22 cellular contexts compared by ENCODE assay signal in genomic region chr17:61387011-61387410, GRCh38. TPM values are rescaled to one million over a fixed set of nuclear protein-coding genes. Genes with fewer than 3 reads are reported as not detected.
A peak's percentile ranks its signal among the peaks of the same experiment; 100 is the strongest.
DNase-seq lines count a peak whose midpoint lies in the region; ATAC-seq, FAIRE-seq and TF ChIP-seq lines count a peak whose summit lies in the region.
"Had no signal": no experiment of that assay in that cellular context is flagged by ENCODE, and none has a peak within 500 bp of the region (broad histone marks: within the 10 kb centered on the region; RNA-seq: fewer than 3 reads in every experiment).

No MANE protein-coding gene starts in this region.

- H3K4me3 ChIP-seq in HepG2 (replicated peaks in 1 of 3; ENCODE audit: insufficient read depth in 1 of 3, low read depth in 2 of 3, low read length in 3 of 3) (no peak overlapping the region), right lobe of liver (no peak overlapping the region), kidney (ENCODE audit: low read length in 2 of 2) (no peak overlapping the region), esophagus muscularis mucosa (no peak overlapping the region)
- H3K4me3 ChIP-seq: BLaER1, GM23248 had no signal

- H3K27me3 ChIP-seq in HepG2 (ENCODE audit: control insufficient read depth in 1 of 2, insufficient read depth in 2 of 2, low read length in 2 of 2) (no peaks in the 10 kb centered on the region), right lobe of liver (no peaks in the 10 kb centered on the region), esophagus muscularis mucosa (no peaks in the 10 kb centered on the region)
- H3K27me3 ChIP-seq: BLaER1 had no signal

- no peaks in the 10 kb centered on the region for H3K4me1 Mint-ChIP-seq in activated CD8-positive, alpha-beta T cell treated with anti-CD3 and anti-CD28 coated beads, Interleukin-2, amount 10 ng/mL, durations not matched to agents 7 days and 5 days (ENCODE audit: low read depth)

- POLR2A ChIA-PET in HepG2 (lab: Yijun Ruan, JAX), result no interaction called here
- POLR2A ChIA-PET in activated CD8-positive, alpha-beta T cell treated with anti-CD3 and anti-CD28 coated beads, Interleukin-2, amount 10 ng/mL, durations not matched to agents 7 days and 5 days (lab: Charles Lee), result no interaction called here

- no TSS peak for BruUV-seq in HepG2 (replicated peaks; lab: Mats Ljungman, UMichigan)

- H3K9me3 Mint-ChIP-seq in activated CD8-positive, alpha-beta T cell treated with anti-CD3 and anti-CD28 coated beads, Interleukin-2, amount 10 ng/mL, durations not matched to agents 7 days and 5 days (ENCODE audit: insufficient read depth), result no peaks in the 10 kb centered on the region
- H3K9me3 Mint-ChIP-seq: CD4-positive, alpha-beta memory T cell; IgD-negative memory B cell had no signal

- CTCF ChIA-PET in HepG2 (lab: Yijun Ruan, JAX; ENCODE audit: low intra/inter-chr PET ratio, low total read pairs), result no interaction called here
- CTCF ChIA-PET in activated CD8-positive, alpha-beta T cell treated with anti-CD3 and anti-CD28 coated beads, Interleukin-2, amount 10 ng/mL, durations not matched to agents 7 days and 5 days (lab: Charles Lee), result interaction anchor here (1.2 kb wide), 1 partner anchor 386 kb away, joined by 3 read pairs; no protein-coding TSS in a partner anchor

- FAIRE-seq in HepG2 (lab: Jason Lieb, UNC), result no peak
- no peak for FAIRE-seq in kidney (lab: Jason Lieb, UNC)
- FAIRE-seq: GM12892, GM18507, H54 had no signal

- in situ Hi-C loops in HepG2 (cut with HindIII; ENCODE audit: extremely low pct_ligation_motif_present, low pct_unique_long_range_greater_than_20kb), result no loop called here

- no peak overlapping the region for H3K4me3 Mint-ChIP-seq in activated CD8-positive, alpha-beta T cell treated with anti-CD3 and anti-CD28 coated beads, Interleukin-2, amount 10 ng/mL, durations not matched to agents 7 days and 5 days
- H3K4me3 Mint-ChIP-seq: CD14-positive monocyte; CD4-positive, alpha-beta memory T cell had no signal

- no peak overlapping the region for H3K27ac Mint-ChIP-seq in activated CD8-positive, alpha-beta T cell treated with anti-CD3 and anti-CD28 coated beads, Interleukin-2, amount 10 ng/mL, durations not matched to agents 7 days and 5 days
- H3K27ac Mint-ChIP-seq: CD4-positive, alpha-beta memory T cell; IgD-negative memory B cell had no signal

- H3K9ac ChIP-seq in HepG2 (ENCODE audit: insufficient read depth, low read depth, low read length), result no peak overlapping the region
- H3K9ac ChIP-seq in kidney (ENCODE audit: low read length in 2 of 2), result no peak overlapping the region
- H3K9ac ChIP-seq: BLaER1, GM23248 had no signal

- ATAC-seq in HepG2, result no peak
- ATAC-seq in right lobe of liver, result no peak
- ATAC-seq in sciatic nerve, result no peak
- ATAC-seq in activated CD8-positive, alpha-beta T cell treated with anti-CD3 and anti-CD28 coated beads, Interleukin-2, amount 10 ng/mL, durations not matched to agents 7 days and 5 days, result no peak
- ATAC-seq in GM18873 (IDR thresholded peaks at IDR 0.05; ENCODE audit: low FRiP score, unreplicated experiment), result no peak

- H3K79me2 ChIP-seq in HepG2 (ENCODE audit: insufficient read depth, low read length), result no peaks in the 10 kb centered on the region

- no peak overlapping the region for H3K4me2 ChIP-seq in HepG2 (ENCODE audit: low read depth, low read length)
- H3K4me2 ChIP-seq: BLaER1 had no signal

- 98% methylated on average over 8 of the region's 8 CpGs for WGBS in HepG2 (ENCODE audit: low lambda C conversion rate)
- 90% methylated on average over 5 of the region's 8 CpGs for WGBS in right lobe of liver (ENCODE audit: insufficient coverage, low coverage, low lambda C conversion rate, missing lambda C conversion rate)
- WGBS in esophagus muscularis mucosa, result 97% methylated on average over 8 of the region's 8 CpGs

- DNase-seq in HepG2 (ENCODE audit: low spot score) (no peak), right lobe of liver (no peak), kidney (peak; percentile 56), sciatic nerve (ENCODE audit: low spot score) (peak; percentile 45), esophagus muscularis mucosa (ENCODE audit: extremely low spot score) (no peak)
- DNase-seq in activated CD8-positive, alpha-beta T cell treated with anti-CD3 and anti-CD28 coated beads, Interleukin-2, amount 10 ng/mL, durations not matched to agents 7 days and 5 days, result no peak
- DNase-seq: 8988T; CD4-positive, alpha-beta memory T cell; DMS153; DMS79; GDM1; GM23248; HCEC 1CT had no signal

- H3K27me3 Mint-ChIP-seq in activated CD8-positive, alpha-beta T cell treated with anti-CD3 and anti-CD28 coated beads, Interleukin-2, amount 10 ng/mL, durations not matched to agents 7 days and 5 days (ENCODE audit: low read depth), result no peaks in the 10 kb centered on the region

- no peak overlapping the region for H2AFZ ChIP-seq in HepG2 (ENCODE audit: low read length)
- H2AFZ ChIP-seq: GM23248 had no signal

- H4K20me1 ChIP-seq in HepG2 (ENCODE audit: insufficient read depth, low read length), result no peaks in the 10 kb centered on the region

- H3K36me3 Mint-ChIP-seq in activated CD8-positive, alpha-beta T cell treated with anti-CD3 and anti-CD28 coated beads, Interleukin-2, amount 10 ng/mL, durations not matched to agents 7 days and 5 days (ENCODE audit: low read depth), result no peaks in the 10 kb centered on the region

- TF ChIP-seq CTCF in HepG2 (CRISPR knock-in tag; IDR thresholded peaks at IDR 0.05) (no peak), right lobe of liver (IDR thresholded peaks at IDR 0.05) (no peak), kidney (IDR thresholded peaks at IDR 0.05; ENCODE audit: borderline replicate concordance, extremely low read depth, insufficient read depth) (no peak), esophagus muscularis mucosa (IDR thresholded peaks at IDR 0.05) (no peak)

- H3K4me1 ChIP-seq in HepG2 (ENCODE audit: insufficient read depth, low read length) (peaks cover 56% of the 10 kb centered on the region), right lobe of liver (no peaks in the 10 kb centered on the region), kidney (ENCODE audit: control insufficient read depth in 1 of 2, insufficient read depth in 1 of 2, low read depth in 1 of 2, low read length in 2 of 2) (peaks cover 5 to 7% of the 10 kb centered on the region in 2 donors), esophagus muscularis mucosa (peaks cover 5 to 17% (median 14%) of the 10 kb centered on the region in 4 donors)
- H3K4me1 ChIP-seq: BLaER1 had no signal

- no peak overlapping the region for H3K27ac ChIP-seq in HepG2 (ENCODE audit: extremely low read length, insufficient read depth, low read length)
- no peak overlapping the region for H3K27ac ChIP-seq in right lobe of liver
- H3K27ac ChIP-seq in kidney (ENCODE audit: low read depth in 2 of 2, low read length in 2 of 2), result no peak overlapping the region
- H3K27ac ChIP-seq in esophagus muscularis mucosa (replicated peaks in 1 of 4), result no peak overlapping the region
- H3K27ac ChIP-seq: BLaER1, GM23248, HL-60 had no signal

- intact Hi-C loops in HepG2 (cut with micrococcal nuclease; ENCODE audit: unreplicated experiment), result no loop called here
- intact Hi-C loops in right lobe of liver (cut with DNase I), result no loop called here
- intact Hi-C loops in kidney (cut with DNase I), result no loop called here
- intact Hi-C loops in sciatic nerve (cut with DNase I), result no loop called here
- intact Hi-C loops in esophagus muscularis mucosa (cut with DNase I), result loop anchor here (10.0 kb wide), 1 partner anchor 242 kb away; no protein-coding TSS in a partner anchor

- TF ChIP-seq POLR2A in HepG2 (IDR thresholded peaks at IDR 0.05; ENCODE audit: insufficient read depth in 1 of 2, low read depth in 2 of 2, low read length in 2 of 2) (no peak), right lobe of liver (IDR thresholded peaks at IDR 0.05) (no peak), esophagus muscularis mucosa (IDR thresholded peaks at IDR 0.05; ENCODE audit: low read depth) (no peak)

- H3K36me3 ChIP-seq in HepG2 (replicated peaks in 1 of 2; ENCODE audit: control insufficient read depth in 1 of 2, insufficient read depth in 2 of 2, low read length in 2 of 2), result no peaks in the 10 kb centered on the region; a peak in 1 of 5 replicates
- no peaks in the 10 kb centered on the region for H3K36me3 ChIP-seq in right lobe of liver
- H3K36me3 ChIP-seq in kidney (ENCODE audit: control insufficient read depth in 1 of 2, insufficient read depth in 2 of 2, low read length in 2 of 2), result no peaks in the 10 kb centered on the region
- peaks cover 0 to 1% (median 0%) of the 10 kb centered on the region in 4 donors for H3K36me3 ChIP-seq in esophagus muscularis mucosa
- H3K36me3 ChIP-seq: BLaER1 had no signal

- H3K9me3 ChIP-seq in HepG2 (ENCODE audit: low read length) (no peaks in the 10 kb centered on the region), right lobe of liver (no peaks in the 10 kb centered on the region), kidney (ENCODE audit: control insufficient read depth in 1 of 2, low read length in 2 of 2) (no peaks in the 10 kb centered on the region), esophagus muscularis mucosa (no peaks in the 10 kb centered on the region)
- H3K9me3 ChIP-seq: BLaER1 had no signal

- TF ChIP-seq RAD21 in HepG2 (CRISPR knock-in tag; IDR thresholded peaks at IDR 0.05), result no peak

- no peak for TF ChIP-seq EP300 in HepG2 (IDR thresholded peaks at IDR 0.05; ENCODE audit: low read depth in 2 of 2, low read length in 2 of 2)
- no peak for TF ChIP-seq EP300 in HepG2 (CRISPR knock-in tag; IDR thresholded peaks at IDR 0.05; ENCODE audit: borderline replicate concordance)
- no peak for TF ChIP-seq EP300 in esophagus muscularis mucosa (IDR thresholded peaks at IDR 0.05)

RNA-seq across cellular contexts. Expression of gene TBX2, which starts 12.6 kb away (rescaled TPM):
- total RNA-seq in HepG2 (2016; rRNA removed; fragmentation: Illumina TruSeq; extraction: Trizol) (10.2 and 15.3 TPM in 2 replicates), right lobe of liver (1 to 10 TPM; 1.9 to 4.4 (median 2.7) TPM), kidney (66.4 TPM), sciatic nerve (42.4 TPM), esophagus muscularis mucosa (10 to 100 TPM; 17.9 to 42.6 (median 31.3) TPM)
- total RNA-seq in HepG2 (2016; cell fraction: cytosol; rRNA removed; fragmentation: Illumina TruSeq; extraction: Trizol; ENCODE audit: low read depth), result 3.7 TPM in 2 replicates
- 8.3 and 14.7 TPM in 2 replicates for total RNA-seq in HepG2 (2016; cell fraction: insoluble cytoplasmic fraction; rRNA removed; fragmentation: Illumina TruSeq; extraction: Trizol)
- total RNA-seq in HepG2 (2016; cell fraction: membrane; rRNA removed; fragmentation: Illumina TruSeq; extraction: Trizol), result 9.6 and 10.4 TPM in 2 replicates
- 10.9 and 12.4 TPM in 2 replicates for total RNA-seq in HepG2 (2016; cell fraction: nucleus; rRNA removed; fragmentation: Illumina TruSeq; extraction: Trizol)
- polyA plus RNA-seq in HepG2 (2011; rRNA removed) (2.8 and 3.0 TPM in 2 replicates), kidney (ENCODE audit: insufficient read depth, low read depth, low replicate concordance) (122 TPM)
- 1.9 and 3.7 TPM in 2 replicates for polyA plus RNA-seq in HepG2 (2011; cell fraction: cytosol; rRNA removed)
- polyA plus RNA-seq in HepG2 (2011; cell fraction: nucleus; rRNA removed), result 9.5 and 10.4 TPM in 2 replicates
- polyA plus RNA-seq in HepG2 (2012), result 1.0 and 1.6 TPM in 2 replicates
- polyA plus RNA-seq in HepG2 (2016; cell fraction: cytosol; fragmentation: Illumina TruSeq; extraction: Trizol; ENCODE audit: low read depth), result 2.8 and 3.6 TPM in 2 replicates
- polyA plus RNA-seq in HepG2 (2016; cell fraction: insoluble cytoplasmic fraction; fragmentation: Illumina TruSeq; extraction: Trizol; ENCODE audit: low read depth), result 13.1 and 15.6 TPM in 2 replicates
- 8.1 and 8.9 TPM in 2 replicates for polyA plus RNA-seq in HepG2 (2016; cell fraction: membrane; fragmentation: Illumina TruSeq; extraction: Trizol; ENCODE audit: low read depth)
- polyA plus RNA-seq in HepG2 (2016; cell fraction: nucleus; fragmentation: Illumina TruSeq; extraction: Trizol; ENCODE audit: insufficient read depth, low read depth), result 26.2 and 30.9 TPM in 2 replicates
- polyA minus RNA-seq in HepG2 (2011; rRNA and poly(A)+ RNA removed; ENCODE audit: low replicate concordance), result 3.0 and 6.9 TPM in 2 replicates
- polyA minus RNA-seq in HepG2 (2011; cell fraction: cytosol; rRNA and poly(A)+ RNA removed), result 1.5 and 2.4 TPM in 2 replicates
- polyA minus RNA-seq in HepG2 (2011; cell fraction: nucleus; rRNA and poly(A)+ RNA removed), result 4.9 and 5.3 TPM in 2 replicates
- not detected for total RNA-seq in activated CD8-positive, alpha-beta T cell treated with anti-CD3 and anti-CD28 coated beads, Interleukin-2, amount 10 ng/mL, durations not matched to agents 7 days and 5 days
- total RNA-seq: A673; CD4-positive, alpha-beta memory T cell had no signal
- polyA plus RNA-seq: CD14-positive monocyte; CD4-positive, alpha-beta memory T cell; IgD-negative memory B cell had no signal

Comparison
In these comparisons a context has a peak if more than half of its experiments do, and no peak if none do; other contexts are left out.
1. DNase-seq: peak in kidney (single experiment) and sciatic nerve (single experiment); none in HepG2 (single experiment), right lobe of liver (0 of 3), esophagus muscularis mucosa (single experiment) and activated CD8-positive, alpha-beta T cell treated with anti-CD3 and anti-CD28 coated beads, Interleukin-2, amount 10 ng/mL, durations not matched to agents 7 days and 5 days (single experiment).